Comparison of ENCODE assay signal across 15 cellular contexts in the genomic region with DNA sequence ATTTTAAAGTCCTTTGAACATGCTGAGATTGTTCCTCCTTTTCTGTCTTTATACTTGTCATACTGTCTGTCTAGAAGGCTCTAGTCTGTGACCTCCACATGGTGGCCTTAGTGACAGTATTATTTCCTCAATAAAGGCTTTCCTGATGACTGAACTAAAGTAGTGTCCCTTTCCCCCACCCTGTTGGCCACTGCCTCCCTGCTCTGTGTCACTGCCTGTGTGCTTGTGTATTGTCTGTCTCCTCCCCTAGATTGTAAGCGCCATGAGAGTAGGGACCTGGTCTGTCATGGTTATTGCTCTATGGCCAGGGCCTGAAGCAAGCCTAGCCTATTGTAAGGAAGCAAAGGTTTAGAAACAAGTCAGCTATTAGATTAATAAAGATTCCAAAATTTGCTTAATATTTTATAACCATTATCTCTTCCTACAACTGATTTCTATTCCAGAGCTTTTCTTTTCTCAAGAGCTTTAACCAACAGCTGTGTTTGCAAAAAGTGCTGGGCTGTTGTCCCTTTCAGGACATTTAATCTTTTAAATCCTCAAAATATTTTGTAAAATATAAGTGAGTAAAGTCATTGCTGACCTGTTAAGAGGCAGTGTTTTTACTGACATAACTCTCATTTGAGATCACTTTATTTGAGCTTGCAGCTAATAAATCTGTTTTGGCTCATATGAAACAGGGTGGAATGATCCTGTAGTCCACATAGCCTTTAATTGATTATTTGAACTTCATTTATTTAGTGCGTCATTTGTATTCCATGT. TPM values are rescaled to one million over a fixed set of nuclear protein-coding genes. Genes with fewer than 3 reads are reported as not detected.
DNase-seq lines count a peak whose midpoint lies in the region; ATAC-seq and TF ChIP-seq lines count a peak whose summit lies in the region.
"Had no signal": no experiment of that assay in that cellular context is flagged by ENCODE, and none has a peak within 500 bp of the region (broad histone marks: within the 10 kb centered on the region; RNA-seq: fewer than 3 reads in every experiment).

No MANE protein-coding gene starts in this region.

- no peak for TF ChIP-seq POLR2A in heart left ventricle (IDR thresholded peaks at IDR 0.05)

- 70 to 98% (median 92%) methylated on average over 2 of the region's 2 CpGs for WGBS in heart left ventricle, 4 donors
- 90% methylated on average over 2 of the region's 2 CpGs for WGBS in right cardiac atrium

- H3K9me3 ChIP-seq in cardiac muscle cell (ENCODE audit: low read depth) (no peaks in the 10 kb centered on the region), Panc1 (ENCODE audit: control insufficient read depth, insufficient read depth, low read depth, low read length) (no peaks in the 10 kb centered on the region), heart left ventricle (no peaks in the 10 kb centered on the region), right cardiac atrium (ENCODE audit: control insufficient read depth, low read length) (no peaks in the 10 kb centered on the region)
- H3K9me3 ChIP-seq: BE2C, Caco-2 had no signal

- intact Hi-C loops in cardiac septum (cut with DNase I), result no loop called here
- intact Hi-C loops in Panc1 (cut with micrococcal nuclease; ENCODE audit: unreplicated experiment), result no loop called here
- intact Hi-C loops in heart left ventricle (cut with DNase I), result no loop called here
- intact Hi-C loops in right cardiac atrium (cut with DNase I), result no loop called here

- H3K27me3 ChIP-seq in cardiac muscle cell (no peaks in the 10 kb centered on the region), Panc1 (ENCODE audit: control insufficient read depth, insufficient read depth, low read length) (no peaks in the 10 kb centered on the region), heart left ventricle (no peaks in the 10 kb centered on the region), right cardiac atrium (ENCODE audit: control insufficient read depth, insufficient read depth) (no peaks in the 10 kb centered on the region)
- H3K27me3 ChIP-seq: BE2C had no signal

- BruUV-seq in Panc1 (replicated peaks; lab: Mats Ljungman, UMichigan), result no TSS peak

- CTCF ChIA-PET in Panc1 (lab: Charles Lee), result no interaction called here

- H3K4me1 ChIP-seq in cardiac muscle cell (ENCODE audit: low read depth) (peaks cover 35% of the 10 kb centered on the region), Panc1 (ENCODE audit: control insufficient read depth, insufficient read depth, low read length) (no peaks in the 10 kb centered on the region), heart left ventricle (peaks cover 0 to 30% (median 11%) of the 10 kb centered on the region in 12 donors), right cardiac atrium (ENCODE audit: control insufficient read depth, insufficient read depth, low read length) (peaks cover 5% of the 10 kb centered on the region)
- H3K4me1 ChIP-seq: BE2C, Caco-2 had no signal

- in situ Hi-C loops in Panc1 (cut with HindIII; ENCODE audit: low pct_unique_long_range_greater_than_20kb, low sequenced_read_pairs), result no loop called here

- H3K27ac ChIP-seq in cardiac muscle cell (peak overlapping the region; percentile 73), Panc1 (ENCODE audit: low read length) (no peak overlapping the region), heart left ventricle (no peak overlapping the region), right cardiac atrium (ENCODE audit: low read length) (no peak overlapping the region)

- ATAC-seq in Panc1, result peak; percentile 42; the same call in 1 of the 2 replicates
- peak in 3 of 4 donors; percentile 41 to 49 (median 44) for ATAC-seq in heart left ventricle
- ATAC-seq in right cardiac atrium, result peak; percentile 29 to 48
- ATAC-seq in GM18861 (IDR thresholded peaks at IDR 0.05; ENCODE audit: unreplicated experiment), result no peak

- H3K4me3 ChIP-seq in cardiac muscle cell (no peak overlapping the region), Panc1 (ENCODE audit: low read depth in 2 of 2, low read length in 2 of 2) (no peak overlapping the region), heart left ventricle (no peak overlapping the region), right cardiac atrium (ENCODE audit: low read length) (no peak overlapping the region)

- H3K36me3 ChIP-seq in cardiac muscle cell, result no peaks in the 10 kb centered on the region
- H3K36me3 ChIP-seq in Panc1 (ENCODE audit: control insufficient read depth, insufficient read depth, low read length), result no peaks in the 10 kb centered on the region
- no peaks in the 10 kb centered on the region for H3K36me3 ChIP-seq in heart left ventricle
- H3K36me3 ChIP-seq: BE2C had no signal

- TF ChIP-seq CTCF in cardiac muscle cell (IDR thresholded peaks at IDR 0.05; ENCODE audit: low read depth, low read length) (no peak), Panc1 (IDR thresholded peaks at IDR 0.05) (no peak), heart left ventricle (IDR thresholded peaks at IDR 0.05) (no peak)

- POLR2A ChIA-PET in Panc1 (lab: Charles Lee), result no interaction called here

- DNase-seq in cardiac muscle cell (ENCODE audit: low read depth in 1 of 2, low spot score in 1 of 2), result no peak
- DNase-seq in cardiac septum (ENCODE audit: low spot score), result no peak
- DNase-seq in Panc1 (ENCODE audit: low read depth, low spot score), result no peak
- no peak for DNase-seq in heart left ventricle
- no peak for DNase-seq in right cardiac atrium
- DNase-seq in NCI-H128 (lab: John Stamatoyannopoulos, UW; ENCODE audit: unreplicated experiment), result no peak
- no peak for DNase-seq in effector CD4-positive, alpha-beta T cell
- DNase-seq: ACHN; BE2C; C1 segment of cervical spinal cord; Caco-2; CD4-positive, alpha-beta T cell; GOT3; H7 had no signal

RNA-seq across cellular contexts. Expression of gene DIS3L2, which starts 35.5 kb away (rescaled TPM):
- total RNA-seq in cardiac muscle cell (37.7 and 50.1 TPM in 2 replicates), cardiac septum (18.6 TPM), Panc1 (2021; ENCODE audit: unreplicated experiment) (28.1 TPM), heart left ventricle (10 to 100 TPM; 14.9 to 27.3 (median 22.4) TPM), right cardiac atrium (10 to 100 TPM; 19.2 to 25.4 (median 22.4) TPM)
- polyA plus RNA-seq in cardiac muscle cell (35.5 and 39.0 TPM in 2 replicates), heart left ventricle (10 to 100 TPM; 12.4 to 12.9 TPM), right cardiac atrium (11.0 TPM)
- polyA plus RNA-seq in Panc1 (2012; ENCODE audit: insufficient read length), result 20.6 TPM
